In the genomic region with DNA sequence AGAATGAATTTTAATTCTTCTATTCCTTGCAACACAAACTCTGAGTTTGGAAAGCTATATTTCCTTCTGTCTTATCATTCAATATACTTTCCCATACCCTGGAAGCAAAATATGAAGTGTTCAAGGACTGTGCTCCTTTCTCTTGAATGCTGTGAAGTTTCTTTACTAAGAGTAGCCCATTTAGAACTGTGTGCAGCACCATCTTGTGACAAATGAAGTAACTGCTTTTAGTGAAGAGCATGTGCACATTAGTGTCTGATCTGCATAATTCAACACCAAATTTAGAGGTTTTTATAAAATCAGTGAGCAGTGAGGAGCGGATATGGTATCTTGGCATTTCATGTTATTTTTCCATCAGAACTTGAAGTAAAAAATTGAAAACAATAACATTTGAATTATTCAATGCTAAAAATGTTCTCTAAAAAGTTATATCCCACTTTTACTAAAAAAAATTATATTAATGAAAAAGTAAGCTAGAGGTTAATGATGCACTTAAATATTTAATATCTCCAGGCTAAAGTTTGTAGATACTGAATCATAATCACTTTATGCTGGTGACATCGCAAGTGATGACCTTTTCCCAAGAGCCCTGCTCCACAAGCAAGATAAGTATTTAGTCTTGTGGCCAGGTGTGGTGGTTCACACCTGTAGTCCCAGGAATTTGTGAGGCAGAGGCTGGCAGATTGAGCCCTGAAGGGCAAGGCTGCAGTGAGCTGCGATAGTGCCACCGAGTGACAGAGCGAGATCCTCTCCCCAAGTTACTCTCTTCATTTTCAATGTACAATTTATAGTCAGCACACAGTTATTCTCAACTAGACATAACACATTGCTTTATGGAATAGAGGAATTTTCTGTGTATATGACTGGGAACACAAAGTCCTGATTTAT, we compare ENCODE assay signal across 8 cellular contexts.
DNase-seq lines count a peak whose midpoint lies in the region; ATAC-seq and TF ChIP-seq lines count a peak whose summit lies in the region.

No MANE protein-coding gene starts in this region.

- in situ Hi-C loops in SK-MEL-5 (cut with HindIII; ENCODE audit: low pct_unique_long_range_greater_than_20kb, low sequenced_read_pairs) = no loop called here

- H3K36me3 ChIP-seq in MM.1S (replicated peaks; ENCODE audit: insufficient read depth, low read length) (no peaks in the 10 kb centered on the region), ovary (no peaks in the 10 kb centered on the region)

- H3K4me3 ChIP-seq in MM.1S (ENCODE audit: low read length) (no peak overlapping the region), ovary (no peak overlapping the region), coronary artery (no peak overlapping the region)

- no peak overlapping the region for H2AFZ ChIP-seq in MM.1S (ENCODE audit: low read length)

- no peaks in the 10 kb centered on the region for H4K20me1 ChIP-seq in MM.1S (ENCODE audit: insufficient read depth, low read length)

- no peak for TF ChIP-seq EP300 in ovary (IDR thresholded peaks at IDR 0.05)

- ATAC-seq in GM18505 (IDR thresholded peaks at IDR 0.05; ENCODE audit: unreplicated experiment) = no peak

- DNase-seq in DMS53 (lab: John Stamatoyannopoulos, UW) = peak; percentile 78
- peak; percentile 53 for DNase-seq in MM.1S
- DNase-seq in SK-MEL-5 (ENCODE audit: low read depth, low spot score) = peak; percentile 85
- peak; percentile 53 for DNase-seq in inferior parietal cortex (ENCODE audit: extremely low spot score)
- no peak for DNase-seq in ovary
- no peak for DNase-seq in coronary artery (ENCODE audit: low spot score)
- DNase-seq in effector CD4-positive, alpha-beta T cell = no peak

- TF ChIP-seq POLR2A in GM18505 (IDR thresholded peaks at IDR 0.05; ENCODE audit: borderline replicate concordance, extremely low read depth, insufficient read depth, insufficient read length) (no peak), ovary (IDR thresholded peaks at IDR 0.05) (no peak)

- H3K9me2 ChIP-seq in MM.1S (replicated peaks; ENCODE audit: insufficient read depth, low read length) = no peaks in the 10 kb centered on the region

- H3K27me3 ChIP-seq in MM.1S (replicated peaks; ENCODE audit: insufficient read depth, low read length) (no peaks in the 10 kb centered on the region), ovary (no peaks in the 10 kb centered on the region)

- H3K27ac ChIP-seq in MM.1S (ENCODE audit: low read length) = no peak overlapping the region
- no peak overlapping the region for H3K27ac ChIP-seq in ovary
- no peak overlapping the region for H3K27ac ChIP-seq in coronary artery

- TF ChIP-seq CTCF in MM.1S (IDR thresholded peaks at IDR 0.05; ENCODE audit: low read length) (peak; percentile 53), ovary (IDR thresholded peaks at IDR 0.05) (no peak), coronary artery (IDR thresholded peaks at IDR 0.05) (no peak)

- H3K79me2 ChIP-seq in MM.1S (ENCODE audit: low read length) = no peaks in the 10 kb centered on the region

- H3K9me3 ChIP-seq in MM.1S (replicated peaks; ENCODE audit: insufficient read depth, low read length) = no peaks in the 10 kb centered on the region
- no peaks in the 10 kb centered on the region for H3K9me3 ChIP-seq in ovary

- H3K9ac ChIP-seq in MM.1S (ENCODE audit: low read length) = no peak overlapping the region

- 65 to 76% (median 67%) methylated on average over 5 of the region's 5 CpGs for WGBS in ovary, 3 donors

- H3F3A ChIP-seq in MM.1S (ENCODE audit: insufficient read depth, low read length) = no peaks in the 10 kb centered on the region

- H3K4me1 ChIP-seq in MM.1S (ENCODE audit: low read length) = peaks cover 17% of the 10 kb centered on the region
- no peaks in the 10 kb centered on the region for H3K4me1 ChIP-seq in ovary (ENCODE audit: insufficient read depth)

- intact Hi-C loops in ovary (cut with DNase I) = no loop called here

- H3K4me2 ChIP-seq in MM.1S (ENCODE audit: low read depth, low read length) = no peak overlapping the region

Comparison
In these comparisons a context has a peak if more than half of its experiments do, and no peak if none do; other contexts are left out.
1. DNase-seq: peak in DMS53 (single experiment), MM.1S (single experiment), SK-MEL-5 (single experiment) and inferior parietal cortex (single experiment); none in ovary (0 of 5), coronary artery (single experiment) and effector CD4-positive, alpha-beta T cell (single experiment).